ENCODE assay signal across 8 cellular contexts in the genomic region with DNA sequence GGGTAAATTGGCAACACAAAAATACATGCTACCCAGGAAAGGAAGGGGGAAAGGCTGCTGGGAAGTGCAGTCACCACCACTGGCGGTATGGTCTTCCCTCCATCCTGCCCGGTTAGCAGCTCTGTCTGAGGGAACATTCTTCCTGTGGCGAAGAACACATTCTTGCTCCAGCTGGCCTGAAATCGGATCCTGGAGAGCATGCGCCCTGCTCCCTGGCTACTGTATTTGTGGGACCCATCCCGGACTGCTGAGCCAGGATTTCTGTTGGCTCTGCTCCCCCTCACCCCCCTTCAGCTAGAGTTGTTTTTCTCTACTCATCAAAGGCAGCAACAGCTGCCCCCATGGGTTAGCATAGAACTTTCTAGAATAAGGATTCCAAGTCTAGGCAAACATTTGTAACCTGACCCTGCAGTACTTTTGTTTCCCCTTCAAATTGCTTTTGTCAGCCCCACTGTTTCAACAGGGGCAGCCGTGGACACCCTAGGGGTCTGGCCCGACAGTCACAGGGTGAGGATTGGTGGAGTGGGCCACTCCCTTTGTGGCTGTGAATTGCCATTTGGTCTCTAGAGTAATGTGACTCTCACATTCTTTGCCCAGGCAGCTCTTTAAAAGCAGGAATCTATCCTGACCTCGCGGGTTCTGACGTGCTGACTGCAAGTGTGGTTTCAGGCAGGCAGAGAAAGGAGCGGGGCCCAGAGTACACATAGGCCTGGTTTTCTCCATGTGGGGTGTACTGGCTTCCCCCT.
A peak's percentile ranks its signal among the peaks of the same experiment; 100 is the strongest.
DNase-seq lines count a peak whose midpoint lies in the region; ATAC-seq lines count a peak whose summit lies in the region.

No MANE protein-coding gene starts in this region.

- H3K27ac ChIP-seq in skin epidermis = peak overlapping the region in 20 of 21 experiments; percentile 55 to 94 (median 84)

- ATAC-seq in GM21528 (IDR thresholded peaks at IDR 0.05; ENCODE audit: low FRiP score, unreplicated experiment) = peak; percentile 27

- DNase-seq in AG20443 (ENCODE audit: low spot score) (peak; percentile 87), NCI-H69 (lab: John Stamatoyannopoulos, UW) (peak; percentile 98), brain pericyte (ENCODE audit: low read depth, low spot score) (peak; percentile 97), iPS-NIHi7 (ENCODE audit: extremely low spot score) (peak; percentile 64), retina (no peak)
- DNase-seq in stimulated activated CD4-positive, alpha-beta T cell treated with anti-CD3 and anti-CD28 coated beads, Interleukin-4, amount 100 ng/mL, for 4 hours = no peak

- H3K4me3 ChIP-seq in skin epidermis = no peak overlapping the region

Comparison
In these comparisons a context has a peak if more than half of its experiments do, and no peak if none do; other contexts are left out.
1. DNase-seq: peak in AG20443 (single experiment), NCI-H69 (single experiment), brain pericyte (single experiment) and iPS-NIHi7 (single experiment); none in retina (single experiment) and stimulated activated CD4-positive, alpha-beta T cell treated with anti-CD3 and anti-CD28 coated beads, Interleukin-4, amount 100 ng/mL, for 4 hours (0 of 2).